10 cellular contexts compared by ENCODE assay signal in genomic region chr6:170024940-170025339, GRCh38.
DNase-seq lines count a peak whose midpoint lies in the region; ATAC-seq and TF ChIP-seq lines count a peak whose summit lies in the region.
"Had no signal": no experiment of that assay in that cellular context is flagged by ENCODE, and none has a peak within 500 bp of the region (broad histone marks: within the 10 kb centered on the region; RNA-seq: fewer than 3 reads in every experiment).

No MANE protein-coding gene starts in this region.

- CTCF ChIA-PET in SK-N-SH (lab: Yijun Ruan, JAX) = interaction anchor here (1.2 to 2.2 kb wide), 2 partner anchors 17 to 193 kb away, joined by 3 to 6 read pairs; no protein-coding TSS in a partner anchor

- H3K4me1 ChIP-seq in SK-N-SH (ENCODE audit: control insufficient read depth in 1 of 2, insufficient read depth in 2 of 2, low read depth in 1 of 2, low read length in 1 of 2) (peaks cover 0 to 30% of the 10 kb centered on the region in 2 experiments; a peak in 1 of 4 replicates), stomach (peaks cover 8 to 55% (median 28%) of the 10 kb centered on the region in 4 donors)

- peaks cover 57% of the 10 kb centered on the region for H3K9me3 Mint-ChIP-seq in HFFc6
- H3K9me3 Mint-ChIP-seq: activated T-cell treated with anti-CD3 and anti-CD28 coated beads, Interleukin-2, amount 50 U/mL, for 72 hours had no signal

- H3K4me2 ChIP-seq in SK-N-SH = no peak overlapping the region

- H3K36me3 ChIP-seq in SK-N-SH (replicated peaks in 1 of 2; ENCODE audit: control insufficient read depth in 1 of 2, insufficient read depth in 2 of 2, low read length in 1 of 2) = no peaks in the 10 kb centered on the region
- H3K36me3 ChIP-seq in stomach = no peaks in the 10 kb centered on the region

- H3K27ac ChIP-seq in SK-N-SH (ENCODE audit: low read depth in 2 of 2, low read length in 1 of 2) (peak overlapping the region in 1 of 2 experiments; percentile 87; a peak in 2 of 4 replicates), stomach (peak overlapping the region in 2 of 5 donors; percentile 22 to 75)

- H3F3A ChIP-seq in SK-N-SH (replicated peaks; ENCODE audit: insufficient read depth) = no peaks in the 10 kb centered on the region

- no peak for ATAC-seq in HG02571 (IDR thresholded peaks at IDR 0.05; ENCODE audit: unreplicated experiment)
- ATAC-seq: activated T-cell treated with anti-CD3 and anti-CD28 coated beads, Interleukin-2, amount 50 U/mL, for 72 hours had no signal

- H3K4me1 Mint-ChIP-seq in HFFc6 (ENCODE audit: low read depth) = no peaks in the 10 kb centered on the region

- no peaks in the 10 kb centered on the region for H3K27me3 ChIP-seq in SK-N-SH (ENCODE audit: insufficient read depth)
- peaks cover 0 to 16% (median 8%) of the 10 kb centered on the region in 3 donors for H3K27me3 ChIP-seq in stomach

- H3K36me3 Mint-ChIP-seq in HFFc6 (ENCODE audit: low read depth) = peaks cover 27% of the 10 kb centered on the region

- no peak for TF ChIP-seq CTCF in HFFc6 (IDR thresholded peaks at IDR 0.05)
- TF ChIP-seq CTCF in SK-N-SH (IDR thresholded peaks at IDR 0.05) = no peak
- TF ChIP-seq CTCF in stomach (IDR thresholded peaks at IDR 0.05) = no peak

- no peaks in the 10 kb centered on the region for H3K9me3 ChIP-seq in SK-N-SH
- no peaks in the 10 kb centered on the region for H3K9me3 ChIP-seq in stomach

- no peaks in the 10 kb centered on the region for H3K9me2 ChIP-seq in SK-N-SH

- H3K4me3 ChIP-seq in SK-N-SH (ENCODE audit: low read depth in 2 of 2, low read length in 1 of 2) (no peak overlapping the region), stomach (no peak overlapping the region)

- no peak; a peak in 1 of 4 replicates for TF ChIP-seq EP300 in SK-N-SH (IDR thresholded peaks at IDR 0.05; ENCODE audit: borderline replicate concordance in 1 of 2, low read depth in 1 of 2, low read length in 1 of 2)
- no peak for TF ChIP-seq EP300 in stomach (IDR thresholded peaks at IDR 0.05)

- DNase-seq in HFFc6 (peak; percentile 3), SK-N-SH (peak; percentile 88), cardiac septum (ENCODE audit: low spot score) (peak; percentile 66), stomach (peak; percentile 47), NCI-H345 treated with DMSO at 0.1 percent for 48 hours (lab: John Stamatoyannopoulos, UW; ENCODE audit: unreplicated experiment) (no peak), midbrain (lab: John Stamatoyannopoulos, UW) (no peak), cerebellar cortex (ENCODE audit: low spot score) (no peak)
- DNase-seq: activated T-cell treated with anti-CD3 and anti-CD28 coated beads, Interleukin-2, amount 50 U/mL, for 72 hours; dermis blood vessel endothelial cell had no signal

- intact Hi-C loops in cardiac septum (cut with DNase I) = no loop called here
- intact Hi-C loops in stomach (cut with DNase I; ENCODE audit: low total_unique reads) = no loop called here

- POLR2A ChIA-PET in SK-N-SH (lab: Yijun Ruan, JAX) = interaction anchor here (1.0 kb wide), 1 partner anchor 17 kb away, joined by 3 read pairs; no protein-coding TSS in a partner anchor

- no peaks in the 10 kb centered on the region for H3K79me2 ChIP-seq in SK-N-SH (ENCODE audit: insufficient read depth)

- no peak overlapping the region for H3K9ac ChIP-seq in SK-N-SH

- no peak overlapping the region for H3K4me3 Mint-ChIP-seq in HFFc6
- H3K4me3 Mint-ChIP-seq: activated T-cell treated with anti-CD3 and anti-CD28 coated beads, Interleukin-2, amount 50 U/mL, for 72 hours had no signal

- peak; percentile 30; the same call in 1 of the 2 replicates for TF ChIP-seq RAD21 in SK-N-SH (IDR thresholded peaks at IDR 0.05; ENCODE audit: low read length)

- no peak for TF ChIP-seq POLR2A in stomach (IDR thresholded peaks at IDR 0.05)

- no peak overlapping the region for H2AFZ ChIP-seq in SK-N-SH (ENCODE audit: low read depth)

- 12% methylated on average over 7 of the region's 7 CpGs for WGBS in SK-N-SH (ENCODE audit: low lambda C conversion rate)
- 38 to 55% (median 48%) methylated on average over 7 of the region's 7 CpGs for WGBS in stomach, 5 donors

- H3K27ac Mint-ChIP-seq in HFFc6 = no peak overlapping the region
- H3K27ac Mint-ChIP-seq: activated T-cell treated with anti-CD3 and anti-CD28 coated beads, Interleukin-2, amount 50 U/mL, for 72 hours had no signal

- H3K27me3 Mint-ChIP-seq in HFFc6 (ENCODE audit: insufficient read depth) = no peaks in the 10 kb centered on the region

- no peaks in the 10 kb centered on the region for H4K20me1 ChIP-seq in SK-N-SH (ENCODE audit: insufficient read depth)

TF ChIP-seq in SK-N-SH, 30 proteins besides CTCF, POLR2A, EP300 and RAD21:
- TF ChIP-seq REST (IDR thresholded peaks at IDR 0.05; ENCODE audit: low read depth, low read length) = no peak
- peak; percentile 77 for TF ChIP-seq RCOR1 (IDR thresholded peaks at IDR 0.05; ENCODE audit: low read length)

Comparison
In these comparisons a context has a peak if more than half of its experiments do, and no peak if none do; other contexts are left out.
1. DNase-seq: peak in HFFc6 (single experiment), SK-N-SH (single experiment), cardiac septum (single experiment) and stomach (single experiment); none in NCI-H345 treated with DMSO at 0.1 percent for 48 hours (single experiment), midbrain (single experiment) and cerebellar cortex (single experiment).